ENCODE assay signal across 34 cellular contexts in genomic region chr5:98072921-98073320, GRCh38.
"Had no signal": no experiment of that assay in that cellular context is flagged by ENCODE, and none has a peak within 500 bp of the region (broad histone marks: within the 10 kb centered on the region; RNA-seq: fewer than 3 reads in every experiment).

No MANE protein-coding gene starts in this region.

- DNase-seq: Karpas-422, Kasumi-1, KG1, MG63, MM.1S, MV-4-11, NCI-H1048, NCI-H1092, NCI-H1092 treated with DMSO at 0.1 percent for 48 hours, NCI-H1105, NCI-H1105 treated with DMSO at 0.1 percent for 48 hours, NCI-H1417, NCI-H1417 treated with DMSO at 0.1 percent for 48 hours, NCI-H1436, NCI-H1436 treated with DMSO at 0.1 percent for 48 hours, NCI-H146, NCI-H1694, NCI-H1694 treated with DMSO at 0.1 percent for 48 hours, NCI-H187, NCI-H187 treated with DMSO at 0.1 percent for 48 hours, NCI-H1930, NCI-H2029, NCI-H2029 treated with DMSO at 0.1 percent for 48 hours, NCI-H2081, NCI-H2081 treated with DMSO at 0.1 percent for 48 hours, NCI-H2107, NCI-H2171, NCI-H2171 treated with DMSO at 0.1 percent for 48 hours, NCI-H2227 treated with DMSO at 0.1 percent for 48 hours, NCI-H226, NCI-H345, NCI-H446, NCI-H446 treated with DMSO at 0.1 percent for 48 hours, NCI-H510A had no signal
